ENCODE assay signal across 8 cellular contexts in genomic region chr12:50763637-50764115, GRCh38. TPM values are rescaled to one million over a fixed set of nuclear protein-coding genes. Genes with fewer than 3 reads are reported as not detected.
DNase-seq lines count a peak whose midpoint lies in the region; ATAC-seq and TF ChIP-seq lines count a peak whose summit lies in the region.

ATF1 (plus strand) TSS chr12:50764101; CDS start chr12:50780146, 16,045 bp downstream.

- no peaks in the 10 kb centered on the region for H4K20me1 ChIP-seq in fibroblast of lung (ENCODE audit: control insufficient read depth, extremely low read depth, insufficient read depth, low read length)

- H3K4me3 Mint-ChIP-seq in naive thymus-derived CD8-positive, alpha-beta T cell: peak within 1 kb of the TSS; percentile 92 to 97 (median 94)
- peak within 1 kb of the TSS; percentile 97 to 98 for H3K4me3 Mint-ChIP-seq in stimulated activated naive B cell treated with anti-CD40 and anti-IgM and Interleukin-4, amounts not matched to agents 10 μg/mL and 1 μg/mL and 100 μg/mL, for 72 hours

- H3K4me1 Mint-ChIP-seq in naive thymus-derived CD8-positive, alpha-beta T cell: peaks cover 14 to 49% (median 42%) of the 10 kb centered on the region in 4 donors
- H3K4me1 Mint-ChIP-seq in stimulated activated naive B cell treated with anti-CD40 and anti-IgM and Interleukin-4, amounts not matched to agents 10 μg/mL and 1 μg/mL and 100 μg/mL, for 72 hours: peaks cover 18 to 33% of the 10 kb centered on the region in 2 donors

- H3K9me3 ChIP-seq in fibroblast of lung (ENCODE audit: control insufficient read depth, insufficient read depth, low read depth, low read length): no peaks in the 10 kb centered on the region

- H3K79me2 ChIP-seq in fibroblast of lung (ENCODE audit: control insufficient read depth, insufficient read depth, low read length): peaks cover 36% of the 10 kb centered on the region

- POLR2A ChIA-PET in naive thymus-derived CD8-positive, alpha-beta T cell (lab: Charles Lee): interaction anchor here (0.6 to 3.2 kb wide), 22 partner anchors 9 to 1801 kb away, joined by 3 to 41 read pairs (median 6); partner anchors contain the start of genes COX14, CSRNP2, DAZAP2 and DIP2B

- H2AFZ ChIP-seq in fibroblast of lung (ENCODE audit: low read length): peak within 1 kb of the TSS; percentile 87

- peak within 1 kb of the TSS; percentile 90 to 99 (median 98) for H3K27ac Mint-ChIP-seq in naive thymus-derived CD8-positive, alpha-beta T cell
- peak within 1 kb of the TSS; percentile 99 for H3K27ac Mint-ChIP-seq in stimulated activated naive B cell treated with anti-CD40 and anti-IgM and Interleukin-4, amounts not matched to agents 10 μg/mL and 1 μg/mL and 100 μg/mL, for 72 hours

- H3K27me3 Mint-ChIP-seq in naive thymus-derived CD8-positive, alpha-beta T cell: peaks cover 0 to 2% (median 0%) of the 10 kb centered on the region in 5 donors
- H3K27me3 Mint-ChIP-seq in stimulated activated naive B cell treated with anti-CD40 and anti-IgM and Interleukin-4, amounts not matched to agents 10 μg/mL and 1 μg/mL and 100 μg/mL, for 72 hours: no peaks in the 10 kb centered on the region

- H3K27ac ChIP-seq in fibroblast of lung (ENCODE audit: insufficient read depth, low read length): peak within 1 kb of the TSS; percentile 94

- H3K4me3 ChIP-seq in fibroblast of lung (replicated peaks in 1 of 4; ENCODE audit: control extremely low read depth in 1 of 4, insufficient read depth in 1 of 4, low read depth in 3 of 4, low read length in 4 of 4): peak within 1 kb of the TSS; percentile 76 to 87 (median 86)

- peak; percentile 96 for DNase-seq in DMS53 (lab: John Stamatoyannopoulos, UW)
- DNase-seq in KG1 (lab: John Stamatoyannopoulos, UW): peak; percentile 90
- peak; percentile 95 for DNase-seq in RKO (ENCODE audit: low spot score)
- DNase-seq in activated T-helper 1 cell treated with anti-CD3 and anti-CD28 coated beads, Interleukin-2, amount 50 U/mL, for 16 hours (ENCODE audit: low read depth in 1 of 2, low spot score in 1 of 2): peak; percentile 71 to 82
- DNase-seq in fibroblast of lung (ENCODE audit: low read depth in 2 of 2): peak; percentile 94
- peak in 9 of 10 donors; percentile 81 to 93 (median 89) for DNase-seq in naive thymus-derived CD8-positive, alpha-beta T cell
- DNase-seq in stimulated activated naive B cell treated with anti-CD40 and anti-IgM and Interleukin-4, amounts not matched to agents 10 μg/mL and 1 μg/mL and 100 μg/mL, for 72 hours: peak; percentile 89

- H3K27me3 ChIP-seq in fibroblast of lung (ENCODE audit: control insufficient read depth, insufficient read depth, low read length): no peaks in the 10 kb centered on the region

- peak within 1 kb of the TSS; percentile 90 for H3K9ac ChIP-seq in fibroblast of lung (ENCODE audit: insufficient read depth, low read length)

- H3K36me3 Mint-ChIP-seq in naive thymus-derived CD8-positive, alpha-beta T cell: no peaks in the 10 kb centered on the region
- H3K36me3 Mint-ChIP-seq in stimulated activated naive B cell treated with anti-CD40 and anti-IgM and Interleukin-4, amounts not matched to agents 10 μg/mL and 1 μg/mL and 100 μg/mL, for 72 hours: peaks cover 4 to 19% of the 10 kb centered on the region in 2 donors

- peak; percentile 67 for ATAC-seq in GM21619 (IDR thresholded peaks at IDR 0.05; ENCODE audit: unreplicated experiment)
- peak; percentile 78 to 80 for ATAC-seq in naive thymus-derived CD8-positive, alpha-beta T cell
- ATAC-seq in stimulated activated naive B cell treated with anti-CD40 and anti-IgM and Interleukin-4, amounts not matched to agents 10 μg/mL and 1 μg/mL and 100 μg/mL, for 72 hours (replicated peaks): peak; percentile 83 to 87

- H3K9me3 Mint-ChIP-seq in naive thymus-derived CD8-positive, alpha-beta T cell: peaks cover 0 to 5% (median 3%) of the 10 kb centered on the region in 9 donors
- peaks cover 3 to 4% of the 10 kb centered on the region in 2 donors for H3K9me3 Mint-ChIP-seq in stimulated activated naive B cell treated with anti-CD40 and anti-IgM and Interleukin-4, amounts not matched to agents 10 μg/mL and 1 μg/mL and 100 μg/mL, for 72 hours

- H3K36me3 ChIP-seq in fibroblast of lung (ENCODE audit: control insufficient read depth, insufficient read depth, low read length): no peaks in the 10 kb centered on the region

- H3K4me1 ChIP-seq in fibroblast of lung (ENCODE audit: control insufficient read depth, extremely low read depth, insufficient read depth, low read length): no peaks in the 10 kb centered on the region

- H3K4me2 ChIP-seq in fibroblast of lung (ENCODE audit: extremely low read depth, insufficient read depth, low read length): peak within 1 kb of the TSS; percentile 85

- TF ChIP-seq CTCF in fibroblast of lung (conservative IDR thresholded peaks at IDR 0.05 in 1 of 2, IDR thresholded peaks at IDR 0.05 in 1 of 2; ENCODE audit: low read depth in 1 of 2, low read length in 2 of 2): no peak

RNA-seq across cellular contexts. Expression of gene ATF1, which starts in this region (rescaled TPM):
- total RNA-seq in fibroblast of lung: 36.0 and 44.8 TPM in 2 replicates
- polyA plus RNA-seq in fibroblast of lung: 40.6 and 41.7 TPM in 2 replicates
- 21.5 and 26.8 TPM in 2 replicates for polyA plus RNA-seq in fibroblast of lung (2012)
- 8.9 and 26.6 TPM in 2 replicates for polyA minus RNA-seq in fibroblast of lung (ENCODE audit: low replicate concordance)
- total RNA-seq in naive thymus-derived CD8-positive, alpha-beta T cell: 10 to 100 TPM; 44.2 to 46.5 TPM
- 10 to 100 TPM; 23.5 to 36.3 (median 34.5) TPM for polyA plus RNA-seq in naive thymus-derived CD8-positive, alpha-beta T cell

Comparison
In these comparisons a context has a peak if more than half of its experiments do, and no peak if none do; other contexts are left out.
1. Peak in every context shown above with its lines: DNase-seq, ATAC-seq, H3K4me3 ChIP-seq and H3K27ac ChIP-seq.